In genomic region chr6:134247271-134247833, GRCh38 we compare ENCODE assay signal across 8 cellular contexts.
A peak's percentile ranks its signal among the peaks of the same experiment; 100 is the strongest.
DNase-seq lines count a peak whose midpoint lies in the region; ATAC-seq and TF ChIP-seq lines count a peak whose summit lies in the region.

No MANE protein-coding gene starts in this region.

- no peak overlapping the region for H3K4me3 ChIP-seq in epithelial cell of esophagus (ENCODE audit: low read length)

- DNase-seq in epithelial cell of esophagus (ENCODE audit: low read depth) (peak; percentile 79), COLO668 (lab: John Stamatoyannopoulos, UW; ENCODE audit: unreplicated experiment) (no peak), NCI-H2196 treated with DMSO at 0.1 percent for 48 hours (lab: John Stamatoyannopoulos, UW; ENCODE audit: unreplicated experiment) (no peak), inferior parietal cortex (ENCODE audit: extremely low spot score) (no peak)
- peak; percentile 34 to 63 for DNase-seq in stimulated activated CD8-positive, alpha-beta memory T cell treated with anti-CD3 and anti-CD28 coated beads, Interleukin-7, amount 100 ng/mL, for 48 hours (ENCODE audit: extremely low read depth in 1 of 2, low read depth in 1 of 2)

- no peak for TF ChIP-seq CTCF in epithelial cell of esophagus (IDR thresholded peaks at IDR 0.05; ENCODE audit: insufficient read depth, low read depth, low read length, missing control alignments)

- ATAC-seq in GM18858 (IDR thresholded peaks at IDR 0.05; ENCODE audit: unreplicated experiment) (peak; percentile 94), HG02970 (IDR thresholded peaks at IDR 0.05; ENCODE audit: low FRiP score, unreplicated experiment) (peak; percentile 89)
- peak; percentile 91 to 93 for ATAC-seq in activated CD4-positive, CD25-positive, alpha-beta regulatory T cell treated with anti-CD3 and anti-CD28 coated beads, Interleukin-2, amount 50 U/mL, for 24 hours

Comparison
In these comparisons a context has a peak if more than half of its experiments do, and no peak if none do; other contexts are left out.
1. DNase-seq: peak in epithelial cell of esophagus (single experiment) and stimulated activated CD8-positive, alpha-beta memory T cell treated with anti-CD3 and anti-CD28 coated beads, Interleukin-7, amount 100 ng/mL, for 48 hours (2 of 2); none in COLO668 (single experiment), NCI-H2196 treated with DMSO at 0.1 percent for 48 hours (single experiment) and inferior parietal cortex (single experiment).
2. Peak in every context shown above with its lines, with median percentiles within 50 percentile points of each other: ATAC-seq.